1 cellular context compared by ENCODE assay signal in the genomic region with DNA sequence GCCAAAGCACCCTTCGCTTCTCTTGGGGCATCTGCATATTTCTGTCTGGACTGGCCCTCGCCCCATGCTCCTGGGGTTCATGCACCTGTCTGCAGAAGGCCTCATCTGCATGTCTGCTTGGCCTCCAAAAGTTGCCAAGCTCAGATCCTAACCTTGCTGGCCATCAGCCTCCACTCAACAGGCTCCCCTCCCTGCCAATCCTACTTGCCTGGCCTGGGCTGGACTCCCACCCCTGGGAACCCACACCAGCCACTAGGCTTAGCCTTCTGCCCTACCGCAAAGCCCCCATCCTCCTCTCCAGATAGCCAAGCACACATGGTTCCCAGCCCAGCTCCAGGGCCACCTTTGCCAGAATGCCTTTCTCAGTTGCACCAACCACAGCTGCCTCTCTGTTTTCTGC.
TF ChIP-seq lines count a peak whose summit lies in the region.

No MANE protein-coding gene starts in this region.

TF ChIP-seq in GM12878, 131 proteins besides CTCF, POLR2A, EP300 and RAD21 (continued from another document):
- TF ChIP-seq, protein P1, sequence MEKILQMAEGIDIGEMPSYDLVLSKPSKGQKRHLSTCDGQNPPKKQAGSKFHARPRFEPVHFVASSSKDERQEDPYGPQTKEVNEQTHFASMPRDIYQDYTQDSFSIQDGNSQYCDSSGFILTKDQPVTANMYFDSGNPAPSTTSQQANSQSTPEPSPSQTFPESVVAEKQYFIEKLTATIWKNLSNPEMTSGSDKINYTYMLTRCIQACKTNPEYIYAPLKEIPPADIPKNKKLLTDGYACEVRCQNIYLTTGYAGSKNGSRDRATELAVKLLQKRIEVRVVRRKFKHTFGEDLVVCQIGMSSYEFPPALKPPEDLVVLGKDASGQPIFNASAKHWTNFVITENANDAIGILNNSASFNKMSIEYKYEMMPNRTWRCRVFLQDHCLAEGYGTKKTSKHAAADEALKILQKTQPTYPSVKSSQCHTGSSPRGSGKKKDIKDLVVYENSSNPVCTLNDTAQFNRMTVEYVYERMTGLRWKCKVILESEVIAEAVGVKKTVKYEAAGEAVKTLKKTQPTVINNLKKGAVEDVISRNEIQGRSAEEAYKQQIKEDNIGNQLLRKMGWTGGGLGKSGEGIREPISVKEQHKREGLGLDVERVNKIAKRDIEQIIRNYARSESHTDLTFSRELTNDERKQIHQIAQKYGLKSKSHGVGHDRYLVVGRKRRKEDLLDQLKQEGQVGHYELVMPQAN (conservative IDR thresholded peaks at IDR 0.05), result no peak
- TF ChIP-seq RBBP5 (conservative IDR thresholded peaks at IDR 0.05) (no peak), WRNIP1 (IDR thresholded peaks at IDR 0.05; ENCODE audit: borderline replicate concordance, low read depth, low read length) (no peak), SREBF2 (IDR thresholded peaks at IDR 0.05; ENCODE audit: low read length) (no peak)
